In the genomic region with DNA sequence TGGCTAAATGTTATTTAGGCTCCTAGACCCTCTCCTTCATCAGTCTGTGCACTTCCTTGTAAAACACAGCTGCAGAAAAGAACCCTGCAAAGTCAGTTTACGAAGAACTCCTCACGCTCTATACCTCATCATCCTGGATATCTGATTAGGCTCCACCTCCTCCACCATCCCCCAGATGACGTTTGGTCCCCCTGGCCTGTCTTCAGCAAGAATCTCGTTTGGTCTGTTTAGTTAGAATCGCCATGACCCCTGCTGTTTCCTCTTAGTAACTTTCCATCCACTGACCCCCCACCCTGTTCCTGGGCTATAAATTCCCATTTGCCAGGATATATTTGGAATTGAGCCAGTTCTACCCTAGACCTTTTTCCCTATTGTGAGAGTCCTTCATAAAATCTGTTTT, we compare ENCODE assay signal across 23 cellular contexts.
"Had no signal": no experiment of that assay in that cellular context is flagged by ENCODE, and none has a peak within 500 bp of the region (broad histone marks: within the 10 kb centered on the region; RNA-seq: fewer than 3 reads in every experiment).

No MANE protein-coding gene starts in this region.

- H3K4me1 Mint-ChIP-seq: natural killer cell; stimulated activated effector memory CD8-positive, alpha-beta T cell treated with anti-CD3 and anti-CD28 coated beads, Interleukin-12 subunit alpha, Interleukin-12 subunit beta, amount 100 ng/mL, for 72 hours had no signal

- H3K4me3 Mint-ChIP-seq: natural killer cell; stimulated activated effector memory CD8-positive, alpha-beta T cell treated with anti-CD3 and anti-CD28 coated beads, Interleukin-12 subunit alpha, Interleukin-12 subunit beta, amount 100 ng/mL, for 72 hours; stimulated activated naive CD8-positive, alpha-beta T cell treated with anti-CD3 and anti-CD28 coated beads, Interleukin-15, Interleukin-2, amounts not matched to agents 100 ng/mL and 50 ng/mL, for 24 hours had no signal

- DNase-seq: cerebellar nuclear complex; cortex of kidney; dorsolateral prefrontal cortex; effector CD4-positive, alpha-beta T cell; foreskin fibroblast; gastrocnemius medialis; heart left ventricle; left colon; left ventricle myocardium superior; lower lobe of right lung; natural killer cell; occipital lobe; ovary; posterior cingulate gyrus; psoas muscle; right cardiac atrium; sigmoid colon; stimulated activated CD4-positive, alpha-beta T cell treated with anti-CD3 and anti-CD28 coated beads, Interleukin-2, amount 100 ng/mL, for 24 hours; stimulated activated CD4-positive, alpha-beta T cell treated with anti-CD3 and anti-CD28 coated beads, Interleukin-4, amount 100 ng/mL, for 24 hours; upper lobe of left lung had no signal

- H3K27ac Mint-ChIP-seq: natural killer cell; stimulated activated effector memory CD8-positive, alpha-beta T cell treated with anti-CD3 and anti-CD28 coated beads, Interleukin-12 subunit alpha, Interleukin-12 subunit beta, amount 100 ng/mL, for 72 hours; stimulated activated naive CD8-positive, alpha-beta T cell treated with anti-CD3 and anti-CD28 coated beads, Interleukin-15, Interleukin-2, amounts not matched to agents 100 ng/mL and 50 ng/mL, for 24 hours had no signal

- ATAC-seq: esophagus mucosa; gastrocnemius medialis; heart left ventricle; left colon; left ventricle myocardium superior; lower lobe of right lung; natural killer cell; psoas muscle; right cardiac atrium; stimulated activated effector memory CD8-positive, alpha-beta T cell treated with anti-CD3 and anti-CD28 coated beads, Interleukin-12 subunit alpha, Interleukin-12 subunit beta, amount 100 ng/mL, for 72 hours had no signal

- H3K36me3 Mint-ChIP-seq: natural killer cell; stimulated activated effector memory CD8-positive, alpha-beta T cell treated with anti-CD3 and anti-CD28 coated beads, Interleukin-12 subunit alpha, Interleukin-12 subunit beta, amount 100 ng/mL, for 72 hours had no signal

- H3K27me3 Mint-ChIP-seq: stimulated activated naive CD8-positive, alpha-beta T cell treated with anti-CD3 and anti-CD28 coated beads, Interleukin-15, Interleukin-2, amounts not matched to agents 100 ng/mL and 50 ng/mL, for 24 hours had no signal
